ENCODE assay signal across 28 cellular contexts in the genomic region with DNA sequence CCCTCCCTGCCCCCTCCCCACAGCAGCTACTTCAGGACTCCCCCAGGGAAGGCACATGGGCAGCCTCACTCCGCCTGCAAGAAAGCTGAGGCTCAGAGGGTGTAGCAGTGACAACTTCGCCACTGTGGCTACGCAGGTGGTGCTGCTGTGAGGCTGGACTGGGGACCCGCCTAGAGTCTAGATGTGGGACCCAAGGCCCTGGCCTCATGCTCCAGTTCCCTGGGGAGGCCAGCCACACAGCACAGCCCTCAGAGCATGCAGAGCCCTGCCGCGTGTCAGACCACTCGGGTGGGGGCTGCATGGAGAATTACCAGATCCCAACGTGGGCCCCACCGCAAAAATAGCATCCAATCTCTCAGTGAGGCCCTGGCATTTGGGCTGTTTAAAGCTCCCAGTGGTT.
"Had no signal": no experiment of that assay in that cellular context is flagged by ENCODE, and none has a peak within 500 bp of the region (broad histone marks: within the 10 kb centered on the region; RNA-seq: fewer than 3 reads in every experiment).

No MANE protein-coding gene starts in this region.

- H3K9me3 Mint-ChIP-seq: naive thymus-derived CD4-positive, alpha-beta T cell; natural killer cell; nephron; neural progenitor cell; stimulated activated effector memory CD8-positive, alpha-beta T cell treated with anti-CD3 and anti-CD28 coated beads, Interleukin-12 subunit alpha, Interleukin-12 subunit beta, amount 100 ng/mL, for 72 hours; stimulated activated naive B cell treated with anti-CD40 and anti-IgM and Interleukin-4, amounts not matched to agents 10 μg/mL and 1 μg/mL and 100 μg/mL, for 72 hours; stimulated activated naive CD8-positive, alpha-beta T cell treated with anti-CD3 and anti-CD28 coated beads, Interleukin-15, Interleukin-2, amounts not matched to agents 100 ng/mL and 50 ng/mL, for 24 hours had no signal

- ATAC-seq: naive thymus-derived CD4-positive, alpha-beta T cell; natural killer cell; pancreas; psoas muscle; right cardiac atrium; sciatic nerve; stimulated activated effector memory CD8-positive, alpha-beta T cell treated with anti-CD3 and anti-CD28 coated beads, Interleukin-12 subunit alpha, Interleukin-12 subunit beta, amount 100 ng/mL, for 72 hours; stimulated activated naive B cell treated with anti-CD40 and anti-IgM and Interleukin-4, amounts not matched to agents 10 μg/mL and 1 μg/mL and 100 μg/mL, for 72 hours had no signal

- H3K27ac Mint-ChIP-seq: naive thymus-derived CD4-positive, alpha-beta T cell; natural killer cell; nephron; neural progenitor cell; progenitor cell of endocrine pancreas; stimulated activated effector memory CD8-positive, alpha-beta T cell treated with anti-CD3 and anti-CD28 coated beads, Interleukin-12 subunit alpha, Interleukin-12 subunit beta, amount 100 ng/mL, for 72 hours; stimulated activated naive B cell treated with anti-CD40 and anti-IgM and Interleukin-4, amounts not matched to agents 10 μg/mL and 1 μg/mL and 100 μg/mL, for 72 hours; stimulated activated naive CD8-positive, alpha-beta T cell treated with anti-CD3 and anti-CD28 coated beads, Interleukin-15, Interleukin-2, amounts not matched to agents 100 ng/mL and 50 ng/mL, for 24 hours had no signal

- H3K4me1 ChIP-seq: pancreas, psoas muscle, thyroid gland, tibial nerve, upper lobe of left lung, uterus had no signal

- H3K36me3 ChIP-seq: neural progenitor cell, thyroid gland, uterus had no signal

- DNase-seq: naive thymus-derived CD4-positive, alpha-beta T cell; natural killer cell; nucleus accumbens; psoas muscle; right cardiac atrium; stimulated activated CD4-positive, alpha-beta T cell treated with anti-CD3 and anti-CD28 coated beads, Interleukin-15, amount 100 ng/mL, for 24 hours; stimulated activated CD4-positive, alpha-beta T cell treated with anti-CD3 and anti-CD28 coated beads, Interleukin-2, amount 100 ng/mL, for 24 hours; stimulated activated CD4-positive, alpha-beta T cell treated with anti-CD3 and anti-CD28 coated beads, Interleukin-2, amount 100 ng/mL, for 48 hours; stimulated activated CD4-positive, alpha-beta T cell treated with anti-CD3 and anti-CD28 coated beads, Interleukin-4, amount 100 ng/mL, for 24 hours; stimulated activated naive B cell treated with anti-CD40 and anti-IgM and Interleukin-4, amounts not matched to agents 10 μg/mL and 1 μg/mL and 100 μg/mL, for 72 hours; stimulated activated naive CD4-positive, alpha-beta T cell treated with Interleukin-2 at 50 U/mL for 16 hours; stomach; thyroid gland; trophoblast cell; upper lobe of left lung; uterus had no signal

- H3K9me3 ChIP-seq: neutrophil, pancreas, psoas muscle, stomach, thoracic aorta, thyroid gland, tibial nerve, upper lobe of left lung, uterus had no signal

- H3K4me3 ChIP-seq: neural progenitor cell, pancreas, psoas muscle, skin epidermis, smooth muscle cell, stomach, thoracic aorta, thyroid gland, tibial nerve, upper lobe of left lung, uterus had no signal

- H3K4me3 Mint-ChIP-seq: naive thymus-derived CD4-positive, alpha-beta T cell; natural killer cell; nephron; neural progenitor cell; stimulated activated effector memory CD8-positive, alpha-beta T cell treated with anti-CD3 and anti-CD28 coated beads, Interleukin-12 subunit alpha, Interleukin-12 subunit beta, amount 100 ng/mL, for 72 hours; stimulated activated naive B cell treated with anti-CD40 and anti-IgM and Interleukin-4, amounts not matched to agents 10 μg/mL and 1 μg/mL and 100 μg/mL, for 72 hours; stimulated activated naive CD8-positive, alpha-beta T cell treated with anti-CD3 and anti-CD28 coated beads, Interleukin-15, Interleukin-2, amounts not matched to agents 100 ng/mL and 50 ng/mL, for 24 hours had no signal

- H3K27ac ChIP-seq: neural progenitor cell, neutrophil, pancreas, psoas muscle, skin epidermis, stomach, thoracic aorta, thyroid gland, tibial nerve, upper lobe of left lung, uterus had no signal

- H3K27me3 Mint-ChIP-seq: naive thymus-derived CD4-positive, alpha-beta T cell; progenitor cell of endocrine pancreas; stimulated activated naive B cell treated with anti-CD40 and anti-IgM and Interleukin-4, amounts not matched to agents 10 μg/mL and 1 μg/mL and 100 μg/mL, for 72 hours; stimulated activated naive CD8-positive, alpha-beta T cell treated with anti-CD3 and anti-CD28 coated beads, Interleukin-15, Interleukin-2, amounts not matched to agents 100 ng/mL and 50 ng/mL, for 24 hours had no signal

- H3K27me3 ChIP-seq: neural progenitor cell, neutrophil, pancreas, stomach, thyroid gland, tibial nerve, upper lobe of left lung, uterus had no signal
